ENCODE assay signal across 10 cellular contexts in the genomic region with DNA sequence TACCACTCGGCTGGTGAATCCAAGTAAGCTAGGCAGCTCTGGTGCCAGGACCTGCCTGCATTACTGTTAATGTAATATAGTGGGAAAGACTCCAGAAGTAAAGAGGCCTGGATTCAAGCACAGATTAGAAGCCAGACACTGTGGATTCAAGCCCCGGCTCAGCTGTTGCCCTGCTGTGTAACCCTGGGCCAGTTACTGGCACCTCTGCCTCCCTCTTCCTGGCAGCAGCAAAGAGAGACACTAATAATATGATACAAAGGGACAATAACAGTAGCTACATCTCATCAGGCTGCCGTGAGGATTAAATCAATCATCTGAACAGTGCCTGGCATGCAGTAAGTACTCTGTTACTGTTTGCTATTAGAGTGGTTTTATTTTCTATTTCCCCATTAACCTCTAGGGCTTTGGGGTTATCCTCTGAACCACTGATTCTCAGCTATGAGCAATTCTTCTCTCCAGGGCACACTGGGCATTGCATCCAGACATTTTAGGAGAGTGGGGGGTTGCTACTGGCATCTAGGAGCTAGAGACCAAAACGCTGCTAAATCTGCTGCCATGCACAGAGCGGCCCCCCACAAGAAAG.
DNase-seq lines count a peak whose midpoint lies in the region; ATAC-seq and TF ChIP-seq lines count a peak whose summit lies in the region.
"Had no signal": no experiment of that assay in that cellular context is flagged by ENCODE, and none has a peak within 500 bp of the region (broad histone marks: within the 10 kb centered on the region; RNA-seq: fewer than 3 reads in every experiment).

No MANE protein-coding gene starts in this region.

- no peaks in the 10 kb centered on the region for H3K27me3 ChIP-seq in RWPE2 (ENCODE audit: insufficient read depth, poor library complexity, severe bottlenecking)
- no peaks in the 10 kb centered on the region for H3K27me3 ChIP-seq in stomach smooth muscle (ENCODE audit: control insufficient read depth in 1 of 2, insufficient read depth in 2 of 2, low read length in 2 of 2)
- H3K27me3 ChIP-seq: vagina had no signal

- H3K4me3 ChIP-seq in RWPE2 (ENCODE audit: severe bottlenecking): no peak overlapping the region
- no peak overlapping the region for H3K4me3 ChIP-seq in stomach smooth muscle (ENCODE audit: low read length in 2 of 2)
- H3K4me3 ChIP-seq: vagina had no signal

- peaks cover 95% of the 10 kb centered on the region for H3K36me3 ChIP-seq in RWPE2 (ENCODE audit: low read depth)
- peaks cover 16 to 29% of the 10 kb centered on the region in 2 donors for H3K36me3 ChIP-seq in stomach smooth muscle (ENCODE audit: control insufficient read depth in 2 of 2, insufficient read depth in 2 of 2, low read length in 2 of 2)

- ATAC-seq in RWPE2 (ENCODE audit: low read depth): peak; percentile 5; the same call in 1 of the 3 replicates
- ATAC-seq in left ventricle myocardium superior: peak; percentile 78
- ATAC-seq in stimulated activated naive CD8-positive, alpha-beta T cell treated with anti-CD3 and anti-CD28 coated beads, Interleukin-15, Interleukin-2, amounts not matched to agents 100 U/mL and 50 U/mL, for 24 hours: no peak
- ATAC-seq: activated T-cell treated with anti-CD3 and anti-CD28 coated beads, Interleukin-2, amount 50 U/mL, for 72 hours had no signal

- H3K9ac ChIP-seq in stomach smooth muscle (ENCODE audit: low read length in 2 of 2): peak overlapping the region; percentile 36 to 47

- H3K4me1 ChIP-seq in RWPE2 (ENCODE audit: insufficient read depth, poor library complexity, severe bottlenecking): no peaks in the 10 kb centered on the region
- H3K4me1 ChIP-seq in stomach smooth muscle (ENCODE audit: control insufficient read depth, insufficient read depth, low read length): peaks cover 26% of the 10 kb centered on the region
- H3K4me1 ChIP-seq: vagina had no signal

- intact Hi-C loops in left ventricle myocardium superior (cut with micrococcal nuclease): no loop called here

- H3K9me3 ChIP-seq in RWPE2 (ENCODE audit: severe bottlenecking) (no peaks in the 10 kb centered on the region), stomach smooth muscle (ENCODE audit: control insufficient read depth in 2 of 2, low read length in 2 of 2) (no peaks in the 10 kb centered on the region)
- H3K9me3 ChIP-seq: vagina had no signal

- TF ChIP-seq CTCF in RWPE2 (IDR thresholded peaks at IDR 0.05; ENCODE audit: poor library complexity, severe bottlenecking): no peak

- peak; percentile 14 to 69 for DNase-seq in NCI-H524 (lab: John Stamatoyannopoulos, UW)
- no peak for DNase-seq in NCI-H524 treated with DMSO at 0.1 percent for 48 hours (lab: John Stamatoyannopoulos, UW)
- DNase-seq in RWPE2 (ENCODE audit: low spot score): no peak
- peak; percentile 48 for DNase-seq in left ventricle myocardium superior
- DNase-seq in NCI-H128 (lab: John Stamatoyannopoulos, UW; ENCODE audit: unreplicated experiment): no peak
- no peak for DNase-seq in stimulated activated naive CD8-positive, alpha-beta T cell treated with anti-CD3 and anti-CD28 coated beads, Interleukin-15, Interleukin-2, amounts not matched to agents 100 U/mL and 50 U/mL, for 24 hours
- no peak for DNase-seq in hippocampal formation (lab: John Stamatoyannopoulos, UW)
- DNase-seq: activated T-cell treated with anti-CD3 and anti-CD28 coated beads, Interleukin-2, amount 50 U/mL, for 72 hours had no signal

- no peak overlapping the region for H3K27ac ChIP-seq in RWPE2 (ENCODE audit: poor library complexity, severe bottlenecking)
- H3K27ac ChIP-seq in stomach smooth muscle (ENCODE audit: low read length): peak overlapping the region; percentile 73
- H3K27ac ChIP-seq: vagina had no signal

Comparison
In these comparisons a context has a peak if more than half of its experiments do, and no peak if none do; other contexts are left out.
1. DNase-seq: peak in NCI-H524 (2 of 2) and left ventricle myocardium superior (single experiment); none in NCI-H524 treated with DMSO at 0.1 percent for 48 hours (single experiment), RWPE2 (single experiment), NCI-H128 (single experiment), stimulated activated naive CD8-positive, alpha-beta T cell treated with anti-CD3 and anti-CD28 coated beads, Interleukin-15, Interleukin-2, amounts not matched to agents 100 U/mL and 50 U/mL, for 24 hours (single experiment) and hippocampal formation (0 of 2).